ENCODE assay signal across 10 cellular contexts in genomic region chr20:37316116-37316774, GRCh38. TPM values are rescaled to one million over a fixed set of nuclear protein-coding genes. Genes with fewer than 3 reads are reported as not detected.
DNase-seq lines count a peak whose midpoint lies in the region; ATAC-seq, FAIRE-seq and TF ChIP-seq lines count a peak whose summit lies in the region.
"Had no signal": no experiment of that assay in that cellular context is flagged by ENCODE, and none has a peak within 500 bp of the region (broad histone marks: within the 10 kb centered on the region; RNA-seq: fewer than 3 reads in every experiment).

No MANE protein-coding gene starts in this region.

- H3K36me3 ChIP-seq in liver (ENCODE audit: control insufficient read depth in 4 of 4, insufficient read depth in 3 of 4, low read depth in 1 of 4, low read length in 3 of 4), result peaks cover 0 to 22% (median 6%) of the 10 kb centered on the region in 4 donors
- peaks cover 19 to 34% of the 10 kb centered on the region in 2 experiments for H3K36me3 ChIP-seq in HepG2 (replicated peaks in 1 of 2; ENCODE audit: control insufficient read depth in 1 of 2, insufficient read depth in 2 of 2, low read length in 2 of 2)
- peaks cover 63% of the 10 kb centered on the region for H3K36me3 ChIP-seq in MG63

- POLR2A ChIA-PET in HepG2 (lab: Yijun Ruan, JAX), result no interaction called here

- no peak overlapping the region for H3K4me3 Mint-ChIP-seq in activated T-helper 1 cell treated with anti-CD3 and anti-CD28 coated beads, Interleukin-12 subunit alpha, Interleukin-12 subunit beta, Interleukin-2, Interleukin-4 antibody, amounts not matched to agents 30 ng/mL and 10 ng/mL and 1 ng/mL, durations not matched to agents 14 hours and 24 hours and 36 hours
- peak overlapping the region; percentile 45 for H3K4me3 Mint-ChIP-seq in natural killer cell

- intact Hi-C loops in HepG2 (cut with micrococcal nuclease; ENCODE audit: unreplicated experiment) (no loop called here), natural killer cell (cut with micrococcal nuclease) (no loop called here), posterior vena cava (cut with DNase I) (no loop called here)
- intact Hi-C loops in activated T-helper 1 cell treated with anti-CD3 and anti-CD28 coated beads, Interleukin-12 subunit alpha, Interleukin-12 subunit beta, Interleukin-2, Interleukin-4 antibody, amounts not matched to agents 30 ng/mL and 10 ng/mL and 1 ng/mL, durations not matched to agents 14 hours and 24 hours and 36 hours (cut with micrococcal nuclease), result no loop called here

- H3K9ac ChIP-seq in liver (ENCODE audit: low read depth in 1 of 2, low read length in 2 of 2), result no peak overlapping the region
- no peak overlapping the region for H3K9ac ChIP-seq in HepG2 (ENCODE audit: insufficient read depth, low read depth, low read length)

- H3K4me3 ChIP-seq in liver (ENCODE audit: low read depth in 1 of 3, low read length in 3 of 3), result no peak overlapping the region
- no peak overlapping the region for H3K4me3 ChIP-seq in HepG2 (replicated peaks in 1 of 3; ENCODE audit: insufficient read depth in 1 of 3, low read depth in 2 of 3, low read length in 3 of 3)
- no peak overlapping the region for H3K4me3 ChIP-seq in MG63

- no peaks in the 10 kb centered on the region for H3K27me3 Mint-ChIP-seq in activated T-helper 1 cell treated with anti-CD3 and anti-CD28 coated beads, Interleukin-12 subunit alpha, Interleukin-12 subunit beta, Interleukin-2, Interleukin-4 antibody, amounts not matched to agents 30 ng/mL and 10 ng/mL and 1 ng/mL, durations not matched to agents 14 hours and 24 hours and 36 hours (ENCODE audit: insufficient read depth)
- H3K27me3 Mint-ChIP-seq in natural killer cell (ENCODE audit: low read depth in 2 of 2), result no peaks in the 10 kb centered on the region

- in situ Hi-C loops in HepG2 (cut with HindIII; ENCODE audit: extremely low pct_ligation_motif_present, low pct_unique_long_range_greater_than_20kb), result no loop called here

- TF ChIP-seq RAD21 in liver (IDR thresholded peaks at IDR 0.05) (no peak), HepG2 (CRISPR knock-in tag; IDR thresholded peaks at IDR 0.05) (no peak)

- no peak for FAIRE-seq in HepG2 (lab: Jason Lieb, UNC)
- FAIRE-seq: G401.6 had no signal

- H3K9me3 ChIP-seq in liver (ENCODE audit: control insufficient read depth in 4 of 4, low read length in 3 of 4) (no peaks in the 10 kb centered on the region), HepG2 (ENCODE audit: low read length) (no peaks in the 10 kb centered on the region), MG63 (no peaks in the 10 kb centered on the region)

- H2AFZ ChIP-seq in HepG2 (ENCODE audit: low read length), result no peak overlapping the region

- TF ChIP-seq EP300 in HepG2 (IDR thresholded peaks at IDR 0.05; ENCODE audit: low read depth in 2 of 2, low read length in 2 of 2), result no peak
- no peak for TF ChIP-seq EP300 in HepG2 (CRISPR knock-in tag; IDR thresholded peaks at IDR 0.05; ENCODE audit: borderline replicate concordance)

- ATAC-seq in HepG2, result no peak
- peak; percentile 66 for ATAC-seq in HG03442 (IDR thresholded peaks at IDR 0.05; ENCODE audit: unreplicated experiment)
- peak; percentile 90 to 92 (median 90) for ATAC-seq in natural killer cell
- no peak for ATAC-seq in HG03025 (IDR thresholded peaks at IDR 0.05; ENCODE audit: low FRiP score, unreplicated experiment)

- TF ChIP-seq CTCF in liver (IDR thresholded peaks at IDR 0.05; ENCODE audit: low read depth, low read length, missing input control) (no peak), HepG2 (CRISPR knock-in tag; IDR thresholded peaks at IDR 0.05) (no peak), natural killer cell (IDR thresholded peaks at IDR 0.05) (no peak)

- no peaks in the 10 kb centered on the region; the same call in 1 of the 2 replicates for H4K20me1 ChIP-seq in HepG2 (ENCODE audit: insufficient read depth, low read length)

- no peaks in the 10 kb centered on the region for H3K79me2 ChIP-seq in HepG2 (ENCODE audit: insufficient read depth, low read length)

- H3K27ac ChIP-seq in liver (ENCODE audit: low read depth in 1 of 2, low read length in 2 of 2), result peak overlapping the region; percentile 13 to 39
- H3K27ac ChIP-seq in HepG2 (ENCODE audit: extremely low read length, insufficient read depth, low read length), result no peak overlapping the region

- 87% methylated on average over 15 of the region's 15 CpGs for WGBS in liver
- 95% methylated on average over 15 of the region's 15 CpGs for WGBS in HepG2 (ENCODE audit: low lambda C conversion rate)

- no peaks in the 10 kb centered on the region for H3K27me3 ChIP-seq in liver (ENCODE audit: control insufficient read depth in 4 of 4, insufficient read depth in 4 of 4, low read length in 3 of 4)
- no peaks in the 10 kb centered on the region for H3K27me3 ChIP-seq in HepG2 (ENCODE audit: control insufficient read depth in 1 of 2, insufficient read depth in 2 of 2, low read length in 2 of 2)
- H3K27me3 ChIP-seq in MG63, result no peaks in the 10 kb centered on the region

- no peak for DNase-seq in HepG2 (ENCODE audit: low spot score)
- DNase-seq in activated T-helper 1 cell treated with anti-CD3 and anti-CD28 coated beads, Interleukin-12 subunit alpha, Interleukin-12 subunit beta, Interleukin-2, Interleukin-4 antibody, amounts not matched to agents 30 ng/mL and 10 ng/mL and 1 ng/mL, durations not matched to agents 14 hours and 24 hours and 36 hours (ENCODE audit: low spot score), result peak; percentile 25
- peak; percentile 37 for DNase-seq in natural killer cell
- no peak for DNase-seq in posterior vena cava (ENCODE audit: low spot score)
- DNase-seq in MG63, result no peak

- H3K4me1 ChIP-seq in liver (ENCODE audit: control insufficient read depth in 4 of 4, insufficient read depth in 4 of 4, low read length in 3 of 4), result no peaks in the 10 kb centered on the region
- H3K4me1 ChIP-seq in HepG2 (ENCODE audit: insufficient read depth, low read length), result no peaks in the 10 kb centered on the region

- peaks cover 28% of the 10 kb centered on the region for H3K4me1 Mint-ChIP-seq in activated T-helper 1 cell treated with anti-CD3 and anti-CD28 coated beads, Interleukin-12 subunit alpha, Interleukin-12 subunit beta, Interleukin-2, Interleukin-4 antibody, amounts not matched to agents 30 ng/mL and 10 ng/mL and 1 ng/mL, durations not matched to agents 14 hours and 24 hours and 36 hours (ENCODE audit: low read depth)
- peaks cover 34 to 46% of the 10 kb centered on the region in 2 donors for H3K4me1 Mint-ChIP-seq in natural killer cell

- H3K27ac Mint-ChIP-seq in activated T-helper 1 cell treated with anti-CD3 and anti-CD28 coated beads, Interleukin-12 subunit alpha, Interleukin-12 subunit beta, Interleukin-2, Interleukin-4 antibody, amounts not matched to agents 30 ng/mL and 10 ng/mL and 1 ng/mL, durations not matched to agents 14 hours and 24 hours and 36 hours, result peak overlapping the region; percentile 70
- H3K27ac Mint-ChIP-seq in natural killer cell, result peak overlapping the region; percentile 89 to 94

- no peak for TF ChIP-seq POLR2A in HepG2 (IDR thresholded peaks at IDR 0.05; ENCODE audit: insufficient read depth in 1 of 2, low read depth in 2 of 2, low read length in 2 of 2)

- CTCF ChIA-PET in HepG2 (lab: Yijun Ruan, JAX; ENCODE audit: low intra/inter-chr PET ratio, low total read pairs), result no interaction called here

- BruUV-seq in HepG2 (replicated peaks; lab: Mats Ljungman, UMichigan), result no TSS peak

- H3K9me3 Mint-ChIP-seq in activated T-helper 1 cell treated with anti-CD3 and anti-CD28 coated beads, Interleukin-12 subunit alpha, Interleukin-12 subunit beta, Interleukin-2, Interleukin-4 antibody, amounts not matched to agents 30 ng/mL and 10 ng/mL and 1 ng/mL, durations not matched to agents 14 hours and 24 hours and 36 hours, result no peaks in the 10 kb centered on the region
- no peaks in the 10 kb centered on the region for H3K9me3 Mint-ChIP-seq in natural killer cell

- no peak overlapping the region for H3K4me2 ChIP-seq in HepG2 (ENCODE audit: low read depth, low read length)

- H3K36me3 Mint-ChIP-seq in activated T-helper 1 cell treated with anti-CD3 and anti-CD28 coated beads, Interleukin-12 subunit alpha, Interleukin-12 subunit beta, Interleukin-2, Interleukin-4 antibody, amounts not matched to agents 30 ng/mL and 10 ng/mL and 1 ng/mL, durations not matched to agents 14 hours and 24 hours and 36 hours (ENCODE audit: low read depth), result peaks cover 17% of the 10 kb centered on the region
- H3K36me3 Mint-ChIP-seq in natural killer cell, result no peaks in the 10 kb centered on the region

RNA-seq across cellular contexts. Expression of gene MANBAL, which starts 26.8 kb away (rescaled TPM):
- total RNA-seq in liver (10 to 100 TPM in 1 of 2 donors, 1 to 10 TPM in 1; 10.0 to 10.8 TPM), HepG2 (2016; rRNA removed; fragmentation: Illumina TruSeq; extraction: Trizol) (16.5 and 18.6 TPM in 2 replicates), natural killer cell (1 to 10 TPM; 5.1 to 7.9 (median 6.4) TPM), posterior vena cava (10 to 100 TPM; 51.9 to 54.2 TPM)
- polyA plus RNA-seq in liver (10 to 100 TPM; 15.1 to 23.2 TPM), HepG2 (2011; rRNA removed) (70.2 and 74.1 TPM in 2 replicates)
- 10.8 and 15.2 TPM in 2 replicates for total RNA-seq in HepG2 (2016; cell fraction: cytosol; rRNA removed; fragmentation: Illumina TruSeq; extraction: Trizol; ENCODE audit: low read depth)
- 15.1 and 16.2 TPM in 2 replicates for total RNA-seq in HepG2 (2016; cell fraction: insoluble cytoplasmic fraction; rRNA removed; fragmentation: Illumina TruSeq; extraction: Trizol)
- total RNA-seq in HepG2 (2016; cell fraction: membrane; rRNA removed; fragmentation: Illumina TruSeq; extraction: Trizol), result 25.3 and 29.5 TPM in 2 replicates
- total RNA-seq in HepG2 (2016; cell fraction: nucleus; rRNA removed; fragmentation: Illumina TruSeq; extraction: Trizol), result 15.3 and 19.6 TPM in 2 replicates
- polyA plus RNA-seq in HepG2 (2011; cell fraction: cytosol; rRNA removed), result 93.3 and 98.4 TPM in 2 replicates
- 35.2 and 44.3 TPM in 2 replicates for polyA plus RNA-seq in HepG2 (2011; cell fraction: nucleus; rRNA removed)
- 45.7 and 46.8 TPM in 2 replicates for polyA plus RNA-seq in HepG2 (2012)
- polyA plus RNA-seq in HepG2 (2016; cell fraction: cytosol; fragmentation: Illumina TruSeq; extraction: Trizol; ENCODE audit: low read depth), result 48.1 and 71.4 TPM in 2 replicates
- polyA plus RNA-seq in HepG2 (2016; cell fraction: insoluble cytoplasmic fraction; fragmentation: Illumina TruSeq; extraction: Trizol; ENCODE audit: low read depth), result 55.8 and 57.5 TPM in 2 replicates
- 67.6 and 91.3 TPM in 2 replicates for polyA plus RNA-seq in HepG2 (2016; cell fraction: membrane; fragmentation: Illumina TruSeq; extraction: Trizol; ENCODE audit: low read depth)
- 68.3 and 69.5 TPM in 2 replicates for polyA plus RNA-seq in HepG2 (2016; cell fraction: nucleus; fragmentation: Illumina TruSeq; extraction: Trizol; ENCODE audit: insufficient read depth, low read depth)
- 47.1 and 62.0 TPM in 2 replicates for polyA minus RNA-seq in HepG2 (2011; rRNA and poly(A)+ RNA removed; ENCODE audit: low replicate concordance)
- polyA minus RNA-seq in HepG2 (2011; cell fraction: cytosol; rRNA and poly(A)+ RNA removed), result 11.5 and 14.7 TPM in 2 replicates
- 7.6 and 12.7 TPM in 2 replicates for polyA minus RNA-seq in HepG2 (2011; cell fraction: nucleus; rRNA and poly(A)+ RNA removed)
- 14.6 and 16.4 TPM in 2 replicates for total RNA-seq in activated T-helper 1 cell treated with anti-CD3 and anti-CD28 coated beads, Interleukin-12 subunit alpha, Interleukin-12 subunit beta, Interleukin-2, Interleukin-4 antibody, amounts not matched to agents 30 ng/mL and 10 ng/mL and 1 ng/mL, durations not matched to agents 14 hours and 24 hours and 36 hours
- 72.7 and 107 TPM in 2 replicates for total RNA-seq in MG63 (2014; rRNA removed; shearing (Covaris generic); ENCODE audit: low replicate concordance)

RNA-seq across cellular contexts. Expression of gene SRC, which starts 29.7 kb away (rescaled TPM):
- total RNA-seq in liver (10 to 100 TPM in 1 of 2 donors, 1 to 10 TPM in 1; 7.1 to 21.2 TPM), HepG2 (2016; rRNA removed; fragmentation: Illumina TruSeq; extraction: Trizol) (54.7 and 59.7 TPM in 2 replicates), natural killer cell (10 to 100 TPM in 2 of 3 donors, 1 to 10 TPM in 1; 2.3 to 15.6 (median 10.5) TPM), posterior vena cava (10 to 100 TPM; 35.4 to 39.1 TPM)
- polyA plus RNA-seq in liver (1 to 10 TPM; 3.3 to 3.7 TPM), HepG2 (2011; rRNA removed) (192 and 229 TPM in 2 replicates)
- total RNA-seq in HepG2 (2016; cell fraction: cytosol; rRNA removed; fragmentation: Illumina TruSeq; extraction: Trizol; ENCODE audit: low read depth), result 18.4 and 21.0 TPM in 2 replicates
- total RNA-seq in HepG2 (2016; cell fraction: insoluble cytoplasmic fraction; rRNA removed; fragmentation: Illumina TruSeq; extraction: Trizol), result 48.2 and 56.8 TPM in 2 replicates
- total RNA-seq in HepG2 (2016; cell fraction: membrane; rRNA removed; fragmentation: Illumina TruSeq; extraction: Trizol), result 25.3 and 30.3 TPM in 2 replicates
- total RNA-seq in HepG2 (2016; cell fraction: nucleus; rRNA removed; fragmentation: Illumina TruSeq; extraction: Trizol), result 60.1 and 65.6 TPM in 2 replicates
- polyA plus RNA-seq in HepG2 (2011; cell fraction: cytosol; rRNA removed), result 97.4 and 112 TPM in 2 replicates
- 448 and 459 TPM in 2 replicates for polyA plus RNA-seq in HepG2 (2011; cell fraction: nucleus; rRNA removed)
- polyA plus RNA-seq in HepG2 (2012), result 148 and 158 TPM in 2 replicates
- polyA plus RNA-seq in HepG2 (2016; cell fraction: cytosol; fragmentation: Illumina TruSeq; extraction: Trizol; ENCODE audit: low read depth), result 3.4 and 4.0 TPM in 2 replicates
- 43.5 and 52.9 TPM in 2 replicates for polyA plus RNA-seq in HepG2 (2016; cell fraction: insoluble cytoplasmic fraction; fragmentation: Illumina TruSeq; extraction: Trizol; ENCODE audit: low read depth)
- polyA plus RNA-seq in HepG2 (2016; cell fraction: membrane; fragmentation: Illumina TruSeq; extraction: Trizol; ENCODE audit: low read depth), result 13.5 and 16.0 TPM in 2 replicates
- polyA plus RNA-seq in HepG2 (2016; cell fraction: nucleus; fragmentation: Illumina TruSeq; extraction: Trizol; ENCODE audit: insufficient read depth, low read depth), result 92.1 and 101 TPM in 2 replicates
- polyA minus RNA-seq in HepG2 (2011; rRNA and poly(A)+ RNA removed; ENCODE audit: low replicate concordance), result 0.87 and 280 TPM in 2 replicates
- 92.5 and 127 TPM in 2 replicates for polyA minus RNA-seq in HepG2 (2011; cell fraction: cytosol; rRNA and poly(A)+ RNA removed)
- polyA minus RNA-seq in HepG2 (2011; cell fraction: nucleus; rRNA and poly(A)+ RNA removed), result 209 and 267 TPM in 2 replicates
- 6.2 and 6.4 TPM in 2 replicates for total RNA-seq in activated T-helper 1 cell treated with anti-CD3 and anti-CD28 coated beads, Interleukin-12 subunit alpha, Interleukin-12 subunit beta, Interleukin-2, Interleukin-4 antibody, amounts not matched to agents 30 ng/mL and 10 ng/mL and 1 ng/mL, durations not matched to agents 14 hours and 24 hours and 36 hours
- 25.4 and 33.0 TPM in 2 replicates for total RNA-seq in MG63 (2014; rRNA removed; shearing (Covaris generic); ENCODE audit: low replicate concordance)

RNA-seq across cellular contexts. Expression of gene GHRH, which starts 54.6 kb away (rescaled TPM):
- total RNA-seq in liver (not detected), HepG2 (2016; rRNA removed; fragmentation: Illumina TruSeq; extraction: Trizol) (not detected in 2 replicates), natural killer cell (not detected), posterior vena cava (not detected)
- polyA plus RNA-seq in liver (not detected), HepG2 (2011; rRNA removed) (not detected in 2 replicates)
- total RNA-seq in HepG2 (2016; cell fraction: cytosol; rRNA removed; fragmentation: Illumina TruSeq; extraction: Trizol; ENCODE audit: low read depth), result not detected in 2 replicates
- not detected in 2 replicates for total RNA-seq in HepG2 (2016; cell fraction: insoluble cytoplasmic fraction; rRNA removed; fragmentation: Illumina TruSeq; extraction: Trizol)
- not detected in 2 replicates for total RNA-seq in HepG2 (2016; cell fraction: membrane; rRNA removed; fragmentation: Illumina TruSeq; extraction: Trizol)
- not detected in 2 replicates for total RNA-seq in HepG2 (2016; cell fraction: nucleus; rRNA removed; fragmentation: Illumina TruSeq; extraction: Trizol)
- polyA plus RNA-seq in HepG2 (2011; cell fraction: cytosol; rRNA removed), result not detected in 2 replicates
- not detected in 2 replicates for polyA plus RNA-seq in HepG2 (2011; cell fraction: nucleus; rRNA removed)
- not detected in 2 replicates for polyA plus RNA-seq in HepG2 (2012)
- not detected in 2 replicates for polyA plus RNA-seq in HepG2 (2016; cell fraction: cytosol; fragmentation: Illumina TruSeq; extraction: Trizol; ENCODE audit: low read depth)
- not detected in 2 replicates for polyA plus RNA-seq in HepG2 (2016; cell fraction: insoluble cytoplasmic fraction; fragmentation: Illumina TruSeq; extraction: Trizol; ENCODE audit: low read depth)
- not detected in 2 replicates for polyA plus RNA-seq in HepG2 (2016; cell fraction: membrane; fragmentation: Illumina TruSeq; extraction: Trizol; ENCODE audit: low read depth)
- polyA plus RNA-seq in HepG2 (2016; cell fraction: nucleus; fragmentation: Illumina TruSeq; extraction: Trizol; ENCODE audit: insufficient read depth, low read depth), result not detected in 2 replicates
- not detected in 2 replicates for polyA minus RNA-seq in HepG2 (2011; rRNA and poly(A)+ RNA removed; ENCODE audit: low replicate concordance)
- not detected in 2 replicates for polyA minus RNA-seq in HepG2 (2011; cell fraction: cytosol; rRNA and poly(A)+ RNA removed)
- not detected in 2 replicates for polyA minus RNA-seq in HepG2 (2011; cell fraction: nucleus; rRNA and poly(A)+ RNA removed)
- not detected in 2 replicates for total RNA-seq in activated T-helper 1 cell treated with anti-CD3 and anti-CD28 coated beads, Interleukin-12 subunit alpha, Interleukin-12 subunit beta, Interleukin-2, Interleukin-4 antibody, amounts not matched to agents 30 ng/mL and 10 ng/mL and 1 ng/mL, durations not matched to agents 14 hours and 24 hours and 36 hours
- not detected in 2 replicates for total RNA-seq in MG63 (2014; rRNA removed; shearing (Covaris generic); ENCODE audit: low replicate concordance)
- total RNA-seq: pulmonary artery endothelial cell had no signal

Comparison
In these comparisons a context has a peak if more than half of its experiments do, and no peak if none do; other contexts are left out.
1. ATAC-seq: peak in HG03442 (single experiment) and natural killer cell (3 of 3); none in HepG2 (single experiment) and HG03025 (single experiment).
2. DNase-seq: peak in activated T-helper 1 cell treated with anti-CD3 and anti-CD28 coated beads, Interleukin-12 subunit alpha, Interleukin-12 subunit beta, Interleukin-2, Interleukin-4 antibody, amounts not matched to agents 30 ng/mL and 10 ng/mL and 1 ng/mL, durations not matched to agents 14 hours and 24 hours and 36 hours (single experiment) and natural killer cell (single experiment); none in HepG2 (single experiment), posterior vena cava (single experiment) and MG63 (single experiment).